In genomic region chr7:129781128-129781855, GRCh38 we compare ENCODE assay signal across 8 cellular contexts.
DNase-seq lines count a peak whose midpoint lies in the region; ATAC-seq and TF ChIP-seq lines count a peak whose summit lies in the region.

No MANE protein-coding gene starts in this region.

- H3K27me3 Mint-ChIP-seq in activated T-helper 2 cell treated with anti-CD3 and anti-CD28 coated beads, Interferon-gamma antibody, Interleukin-2, Interleukin-4, amounts not matched to agents 10 μg/mL and 5 μg/mL and 100 μg/mL, durations not matched to agents 14 hours and 24 hours and 36 hours (ENCODE audit: low read depth), result peaks cover 63% of the 10 kb centered on the region

- H3K36me3 Mint-ChIP-seq in activated T-helper 2 cell treated with anti-CD3 and anti-CD28 coated beads, Interferon-gamma antibody, Interleukin-2, Interleukin-4, amounts not matched to agents 10 μg/mL and 5 μg/mL and 100 μg/mL, durations not matched to agents 14 hours and 24 hours and 36 hours (ENCODE audit: low read depth), result peaks cover 4% of the 10 kb centered on the region

- no peaks in the 10 kb centered on the region for H3K9me2 ChIP-seq in neural cell (ENCODE audit: insufficient read depth, low read length)

- H3K4me3 Mint-ChIP-seq in activated T-helper 2 cell treated with anti-CD3 and anti-CD28 coated beads, Interferon-gamma antibody, Interleukin-2, Interleukin-4, amounts not matched to agents 10 μg/mL and 5 μg/mL and 100 μg/mL, durations not matched to agents 14 hours and 24 hours and 36 hours (ENCODE audit: low read depth), result peak overlapping the region; percentile 78

- no peak for TF ChIP-seq RAD21 in neural cell (conservative IDR thresholded peaks at IDR 0.05)

- H3K79me2 ChIP-seq in neural cell (replicated peaks; ENCODE audit: insufficient read depth, low read length), result no peaks in the 10 kb centered on the region

- no peaks in the 10 kb centered on the region for H4K20me1 ChIP-seq in neural cell (ENCODE audit: insufficient read depth)

- peak overlapping the region; percentile 23 for H3K4me3 ChIP-seq in neural cell (ENCODE audit: low read length)

- no peak overlapping the region for H3K9ac ChIP-seq in neural cell (ENCODE audit: low read length)

- no peak overlapping the region for H3K27ac ChIP-seq in neural cell (ENCODE audit: low read length)

- DNase-seq in DMS53 treated with DMSO at 0.1 percent for 48 hours (lab: John Stamatoyannopoulos, UW; ENCODE audit: unreplicated experiment) (peak; percentile 57), NAMALWA (ENCODE audit: low spot score) (peak; percentile 48), nucleus accumbens (lab: John Stamatoyannopoulos, UW) (no peak), anterior cingulate cortex (lab: John Stamatoyannopoulos, UW) (no peak)
- DNase-seq in activated T-helper 2 cell treated with anti-CD3 and anti-CD28 coated beads, Interferon-gamma antibody, Interleukin-2, Interleukin-4, amounts not matched to agents 10 μg/mL and 5 μg/mL and 100 μg/mL, durations not matched to agents 14 hours and 24 hours and 36 hours (ENCODE audit: low spot score), result no peak

- no peaks in the 10 kb centered on the region for H3K9me3 Mint-ChIP-seq in activated T-helper 2 cell treated with anti-CD3 and anti-CD28 coated beads, Interferon-gamma antibody, Interleukin-2, Interleukin-4, amounts not matched to agents 10 μg/mL and 5 μg/mL and 100 μg/mL, durations not matched to agents 14 hours and 24 hours and 36 hours

- H3K4me1 Mint-ChIP-seq in activated T-helper 2 cell treated with anti-CD3 and anti-CD28 coated beads, Interferon-gamma antibody, Interleukin-2, Interleukin-4, amounts not matched to agents 10 μg/mL and 5 μg/mL and 100 μg/mL, durations not matched to agents 14 hours and 24 hours and 36 hours (ENCODE audit: low read depth), result peaks cover 25% of the 10 kb centered on the region

- H3K27ac Mint-ChIP-seq in activated T-helper 2 cell treated with anti-CD3 and anti-CD28 coated beads, Interferon-gamma antibody, Interleukin-2, Interleukin-4, amounts not matched to agents 10 μg/mL and 5 μg/mL and 100 μg/mL, durations not matched to agents 14 hours and 24 hours and 36 hours, result no peak overlapping the region

- TF ChIP-seq CTCF in neural cell (IDR thresholded peaks at IDR 0.05; ENCODE audit: poor library complexity, severe bottlenecking), result no peak

- ATAC-seq in HG03045 (IDR thresholded peaks at IDR 0.05; ENCODE audit: unreplicated experiment), result no peak
- no peak for ATAC-seq in HG02678 (IDR thresholded peaks at IDR 0.05; ENCODE audit: unreplicated experiment)

- no peak overlapping the region for H2AFZ ChIP-seq in neural cell (ENCODE audit: low read depth, low read length)

- H3F3A ChIP-seq in neural cell (ENCODE audit: insufficient read depth, low read length, poor library complexity, severe bottlenecking), result no peaks in the 10 kb centered on the region

- no peak for TF ChIP-seq EP300 in neural cell (conservative IDR thresholded peaks at IDR 0.05; ENCODE audit: poor library complexity, severe bottlenecking)

- peaks cover 100% of the 10 kb centered on the region for H3K27me3 ChIP-seq in neural cell (ENCODE audit: insufficient read depth, low read depth, low read length)

- H3K9me3 ChIP-seq in neural cell (ENCODE audit: low read length), result peaks cover 4% of the 10 kb centered on the region

- intact Hi-C loops in activated T-helper 2 cell treated with anti-CD3 and anti-CD28 coated beads, Interferon-gamma antibody, Interleukin-2, Interleukin-4, amounts not matched to agents 10 μg/mL and 5 μg/mL and 100 μg/mL, durations not matched to agents 14 hours and 24 hours and 36 hours (cut with micrococcal nuclease), result loop anchor here (2.0 to 10.0 kb wide), 3 partner anchors 44 to 954 kb away; partner anchors contain the start of gene KLF14

- no peaks in the 10 kb centered on the region for H3K36me3 ChIP-seq in neural cell (ENCODE audit: insufficient read depth, low read length)

- no peak overlapping the region for H3K4me2 ChIP-seq in neural cell (ENCODE audit: low read length)

TF ChIP-seq in neural cell, 6 proteins besides CTCF, POLR2A, EP300 and RAD21:
- no peak for TF ChIP-seq REST (IDR thresholded peaks at IDR 0.05; ENCODE audit: borderline replicate concordance)
- no peak for TF ChIP-seq POLR2AphosphoS5 (IDR thresholded peaks at IDR 0.05)
- no peak for TF ChIP-seq MXI1 (conservative IDR thresholded peaks at IDR 0.05; ENCODE audit: poor library complexity, severe bottlenecking)
- TF ChIP-seq EZH2 (IDR thresholded peaks at IDR 0.05; ENCODE audit: borderline replicate concordance, insufficient read depth, low read length, poor library complexity, severe bottlenecking), result peak; percentile 70

Comparison
In these comparisons a context has a peak if more than half of its experiments do, and no peak if none do; other contexts are left out.
1. DNase-seq: peak in DMS53 treated with DMSO at 0.1 percent for 48 hours (single experiment) and NAMALWA (single experiment); none in activated T-helper 2 cell treated with anti-CD3 and anti-CD28 coated beads, Interferon-gamma antibody, Interleukin-2, Interleukin-4, amounts not matched to agents 10 μg/mL and 5 μg/mL and 100 μg/mL, durations not matched to agents 14 hours and 24 hours and 36 hours (single experiment), nucleus accumbens (0 of 56) and anterior cingulate cortex (0 of 58).